8 cellular contexts compared by ENCODE assay signal in the genomic region with DNA sequence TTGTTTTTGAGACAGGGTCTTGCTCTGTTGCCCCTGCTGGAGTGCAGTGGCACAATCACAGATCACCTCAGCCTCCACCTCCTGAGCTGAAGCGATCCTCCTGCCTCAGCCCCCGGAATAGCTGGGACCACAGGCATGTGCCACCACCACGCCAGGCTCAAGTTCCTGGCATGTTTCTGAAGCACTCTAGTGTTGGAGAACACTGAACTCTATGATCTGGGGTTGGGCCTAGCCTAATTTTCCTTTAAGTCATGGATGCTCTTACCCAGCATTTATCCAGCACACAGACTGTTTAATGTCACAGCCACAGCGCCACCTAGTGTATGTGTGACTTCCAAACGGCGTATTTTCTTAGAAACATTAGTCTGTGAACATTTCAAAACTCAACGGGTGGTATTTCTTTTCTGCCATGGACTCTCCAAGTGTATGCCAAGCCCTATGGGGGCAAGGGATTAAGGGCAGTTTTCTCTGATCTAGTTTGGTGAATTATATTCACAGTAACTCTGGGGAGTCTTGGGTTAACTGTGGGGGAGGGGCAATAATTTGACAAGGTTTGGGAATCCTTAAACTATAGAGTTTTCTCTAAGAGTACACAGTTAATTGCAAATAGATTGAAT.
DNase-seq lines count a peak whose midpoint lies in the region; ATAC-seq and TF ChIP-seq lines count a peak whose summit lies in the region.

No MANE protein-coding gene starts in this region.

- H3K4me2 ChIP-seq in GM23338 (no peak overlapping the region), MM.1S (ENCODE audit: low read depth, low read length) (no peak overlapping the region), trophoblast cell (ENCODE audit: low read length) (no peak overlapping the region)

- in situ Hi-C loops in transverse colon (cut with MboI; ENCODE audit: low pct_ligation_motif_present in 1 of 4, low pct_unique_long_range_greater_than_20kb in 1 of 4, low sequenced_read_pairs in 3 of 4): loop anchor here in 3 of 4 donors (5.0 to 25.0 kb wide), 3 partner anchors 94 to 231 kb away; a partner anchor contains a TSS

- H2BK120ac ChIP-seq in trophoblast cell (ENCODE audit: insufficient read depth, low read length, poor library complexity): peak overlapping the region; percentile 53

- peak overlapping the region; percentile 51 for H4K12ac ChIP-seq in trophoblast cell (ENCODE audit: low read depth, low read length)

- H3K4me1 Mint-ChIP-seq in GM23338: peaks cover 2% of the 10 kb centered on the region; the same call in 1 of the 3 replicates

- intact Hi-C loops in transverse colon (cut with DNase I; ENCODE audit: low total_unique reads): no loop called here

- no peaks in the 10 kb centered on the region for H3K79me1 ChIP-seq in trophoblast cell (ENCODE audit: low read length)

- H4K8ac ChIP-seq in trophoblast cell (ENCODE audit: low read depth, low read length): no peak overlapping the region

- H3K18ac ChIP-seq in trophoblast cell (ENCODE audit: low read length): no peak overlapping the region

- no peak overlapping the region for H4K91ac ChIP-seq in trophoblast cell (ENCODE audit: low read depth, low read length)

- H2AK5ac ChIP-seq in trophoblast cell (ENCODE audit: low read length): no peak overlapping the region

- H3K27me3 ChIP-seq in GM23338 (ENCODE audit: insufficient read depth) (no peaks in the 10 kb centered on the region), MM.1S (replicated peaks; ENCODE audit: insufficient read depth, low read length) (no peaks in the 10 kb centered on the region), SJSA1 (replicated peaks) (no peaks in the 10 kb centered on the region), trophoblast cell (ENCODE audit: insufficient read depth, low read length) (no peaks in the 10 kb centered on the region), transverse colon (no peaks in the 10 kb centered on the region)

- peak overlapping the region; percentile 90 for H2BK12ac ChIP-seq in trophoblast cell (ENCODE audit: low read length)

- no peak for TF ChIP-seq POLR2A in transverse colon (IDR thresholded peaks at IDR 0.05)

- H3K9ac ChIP-seq in MM.1S (ENCODE audit: low read length) (no peak overlapping the region), trophoblast cell (ENCODE audit: low read length) (no peak overlapping the region)

- peak; percentile 79 for ATAC-seq in GM23338

- no CpG with 5 or more reads among the region's 7 CpGs for WGBS in trophoblast cell (ENCODE audit: extremely low coverage, insufficient coverage, insufficient read length)
- WGBS in transverse colon (ENCODE audit: low coverage in 1 of 2), 2 donors: 32% methylated on average over 7 of the region's 7 CpGs; no CpG with 5 or more reads in 1 of the 2 donors

- H4K20me1 ChIP-seq in GM23338 (replicated peaks; ENCODE audit: insufficient read depth) (no peaks in the 10 kb centered on the region), MM.1S (ENCODE audit: insufficient read depth, low read length) (no peaks in the 10 kb centered on the region)

- TF ChIP-seq CTCF in GM23338 (conservative IDR thresholded peaks at IDR 0.05; ENCODE audit: low read depth in 2 of 2) (peak; percentile 89 to 97), MM.1S (IDR thresholded peaks at IDR 0.05; ENCODE audit: low read length) (peak; percentile 79), transverse colon (IDR thresholded peaks at IDR 0.05) (peak; percentile 80 to 85 (median 82))

- H3K4me1 ChIP-seq in GM23338 (ENCODE audit: insufficient read depth): no peaks in the 10 kb centered on the region
- H3K4me1 ChIP-seq in MM.1S (ENCODE audit: low read length): no peaks in the 10 kb centered on the region
- H3K4me1 ChIP-seq in SJSA1 (replicated peaks): peaks cover 6% of the 10 kb centered on the region
- H3K4me1 ChIP-seq in trophoblast cell (ENCODE audit: control insufficient read depth in 1 of 2, insufficient read depth in 2 of 2, low read length in 2 of 2): no peaks in the 10 kb centered on the region
- H3K4me1 ChIP-seq in transverse colon: peaks cover 0 to 22% (median 0%) of the 10 kb centered on the region in 4 donors

- H3K9me2 ChIP-seq in GM23338 (ENCODE audit: insufficient read depth): no peaks in the 10 kb centered on the region
- no peaks in the 10 kb centered on the region for H3K9me2 ChIP-seq in MM.1S (replicated peaks; ENCODE audit: insufficient read depth, low read length)

- H3K79me2 ChIP-seq in GM23338 (replicated peaks; ENCODE audit: insufficient read depth) (no peaks in the 10 kb centered on the region), MM.1S (ENCODE audit: low read length) (no peaks in the 10 kb centered on the region), trophoblast cell (ENCODE audit: control insufficient read depth, insufficient read depth, low read length, poor library complexity) (no peaks in the 10 kb centered on the region)

- H3K14ac ChIP-seq in trophoblast cell (ENCODE audit: low read length): no peak overlapping the region

- H3K9me3 ChIP-seq in MM.1S (replicated peaks; ENCODE audit: insufficient read depth, low read length) (no peaks in the 10 kb centered on the region), SJSA1 (replicated peaks) (no peaks in the 10 kb centered on the region), trophoblast cell (ENCODE audit: insufficient read depth, low read depth, low read length) (no peaks in the 10 kb centered on the region), transverse colon (no peaks in the 10 kb centered on the region)

- no peak overlapping the region for H3K4me3 Mint-ChIP-seq in GM23338

- peaks cover 4% of the 10 kb centered on the region for H3K27me3 Mint-ChIP-seq in GM23338 (ENCODE audit: insufficient read depth, low read depth, poor library complexity)

- H3K9me3 Mint-ChIP-seq in GM23338: no peaks in the 10 kb centered on the region

- no peaks in the 10 kb centered on the region for H3K36me3 Mint-ChIP-seq in GM23338 (ENCODE audit: low read depth)

- no peak overlapping the region for H3K4ac ChIP-seq in trophoblast cell (ENCODE audit: low read depth, low read length)

- no peak overlapping the region for H2AFZ ChIP-seq in GM23338
- H2AFZ ChIP-seq in MM.1S (ENCODE audit: low read length): 0 out of 2 replicates have a peak overlapping the region, but pooled peaks have one; percentile 57
- peak overlapping the region; percentile 45 for H2AFZ ChIP-seq in trophoblast cell (ENCODE audit: insufficient read depth, low read length, poor library complexity)

- H3K27ac ChIP-seq in GM23338 (ENCODE audit: low read depth) (no peak overlapping the region), MM.1S (ENCODE audit: low read length) (no peak overlapping the region), SJSA1 (no peak overlapping the region), trophoblast cell (ENCODE audit: low read depth, low read length) (no peak overlapping the region), transverse colon (peak overlapping the region in 3 of 4 donors; percentile 2 to 33 (median 27))

- H2BK5ac ChIP-seq in trophoblast cell (ENCODE audit: low read depth, low read length, poor library complexity): no peak overlapping the region

- H3F3A ChIP-seq in GM23338 (replicated peaks; ENCODE audit: low read depth) (no peaks in the 10 kb centered on the region), MM.1S (ENCODE audit: insufficient read depth, low read length) (no peaks in the 10 kb centered on the region)

- H3K4me3 ChIP-seq in GM23338: no peak overlapping the region
- no peak overlapping the region for H3K4me3 ChIP-seq in MM.1S (ENCODE audit: low read length)
- H3K4me3 ChIP-seq in SJSA1: no peak overlapping the region
- no peak overlapping the region for H3K4me3 ChIP-seq in trophoblast cell (ENCODE audit: low read depth, low read length)
- H3K4me3 ChIP-seq in transverse colon: no peak overlapping the region

- no peaks in the 10 kb centered on the region for H3K36me3 ChIP-seq in GM23338 (ENCODE audit: insufficient read depth)
- H3K36me3 ChIP-seq in MM.1S (replicated peaks; ENCODE audit: insufficient read depth, low read length): no peaks in the 10 kb centered on the region
- no peaks in the 10 kb centered on the region for H3K36me3 ChIP-seq in SJSA1
- no peaks in the 10 kb centered on the region for H3K36me3 ChIP-seq in trophoblast cell (ENCODE audit: control insufficient read depth in 1 of 2, insufficient read depth in 2 of 2, low read length in 2 of 2)
- no peaks in the 10 kb centered on the region for H3K36me3 ChIP-seq in transverse colon

- TF ChIP-seq EP300 in transverse colon (IDR thresholded peaks at IDR 0.05; ENCODE audit: low read depth): no peak

- H3K27ac Mint-ChIP-seq in GM23338: peak overlapping the region; percentile 58

- H3K23ac ChIP-seq in trophoblast cell (ENCODE audit: low read length): no peak overlapping the region

- peak; percentile 85 for DNase-seq in EH (ENCODE audit: low read depth)
- peak; percentile 95 for DNase-seq in GM23338 (ENCODE audit: low spot score)
- peak; percentile 84 for DNase-seq in MM.1S
- DNase-seq in SJSA1 (ENCODE audit: low read depth in 1 of 2, low spot score in 2 of 2): peak; percentile 68 to 80
- peak; percentile 31 to 71 (median 60) for DNase-seq in activated naive CD4-positive, alpha-beta T cell (lab: John Stamatoyannopoulos, UW)
- DNase-seq in germinal center (ENCODE audit: low spot score): peak; percentile 59
- DNase-seq in trophoblast cell: peak; percentile 89 to 99
- DNase-seq in transverse colon: peak; percentile 83

TF ChIP-seq in GM23338, 12 proteins besides CTCF, POLR2A, EP300 and RAD21 (continues in another document):
- TF ChIP-seq STAT1 (IDR thresholded peaks at IDR 0.05; ENCODE audit: unreplicated experiment): no peak
- no peak for TF ChIP-seq ZNF114 (CRISPR knock-in tag; IDR thresholded peaks at IDR 0.05)
- TF ChIP-seq EZH2 (IDR thresholded peaks at IDR 0.05; ENCODE audit: low read depth, unreplicated experiment): no peak

Comparison
In these comparisons a context has a peak if more than half of its experiments do, and no peak if none do; other contexts are left out.
1. H3K27ac ChIP-seq: peak in transverse colon (3 of 4); none in GM23338 (single experiment), MM.1S (single experiment), SJSA1 (single experiment) and trophoblast cell (single experiment).
2. Peak in every context shown above with its lines, with median percentiles within 50 percentile points of each other: DNase-seq and CTCF ChIP-seq.